In genomic region chr12:116885496-116885895, GRCh38 we compare ENCODE assay signal across 1 cellular context.
TF ChIP-seq lines count a peak whose summit lies in the region.

No MANE protein-coding gene starts in this region.

TF ChIP-seq in K562, 482 proteins besides CTCF, POLR2A, EP300 and RAD21 (continued from another document):
- TF ChIP-seq PREB (CRISPR knock-in tag; IDR thresholded peaks at IDR 0.05) (no peak), ZNF318 (IDR thresholded peaks at IDR 0.05; ENCODE audit: borderline replicate concordance in 1 of 2, low read depth in 1 of 2) (no peak), PRMT5 (CRISPR knock-in tag; IDR thresholded peaks at IDR 0.05) (no peak), CREB3L1 (IDR thresholded peaks at IDR 0.05; ENCODE audit: borderline replicate concordance, low read depth) (no peak), ZNF77 (CRISPR knock-in tag; IDR thresholded peaks at IDR 0.05) (no peak), ARID3A (IDR thresholded peaks at IDR 0.05; ENCODE audit: borderline replicate concordance, low read depth, low read length) (no peak), RBM14 (IDR thresholded peaks at IDR 0.05; ENCODE audit: borderline replicate concordance, insufficient read depth, low read depth, low read length) (no peak), SAFB (IDR thresholded peaks at IDR 0.05; ENCODE audit: borderline replicate concordance, low read depth, low read length) (no peak), HLTF (IDR thresholded peaks at IDR 0.05) (no peak), NONO (IDR thresholded peaks at IDR 0.05; ENCODE audit: low read depth in 2 of 2, low read length in 1 of 2) (no peak), CEBPB (tag; IDR thresholded peaks at IDR 0.05) (peak; percentile 69), CEBPG (CRISPR knock-in tag; IDR thresholded peaks at IDR 0.05) (peak; percentile 71), CEBPG (tag; conservative IDR thresholded peaks at IDR 0.05 in 1 of 2, IDR thresholded peaks at IDR 0.05 in 1 of 2) (peak; percentile 37 to 80; a peak in 3 of 4 replicates), ATF7 (IDR thresholded peaks at IDR 0.05) (peak; percentile 47; the same call in 1 of the 2 replicates), RFX1 (IDR thresholded peaks at IDR 0.05) (peak; percentile 56), ZNF408 (CRISPR knock-in tag; IDR thresholded peaks at IDR 0.05; ENCODE audit: low read depth) (no peak), SPI1 (IDR thresholded peaks at IDR 0.05; ENCODE audit: borderline replicate concordance, low read depth, low read length) (peak; percentile 69; the same call in 1 of the 2 replicates), PHB (CRISPR knock-in tag; IDR thresholded peaks at IDR 0.05) (no peak), TRIM24 (IDR thresholded peaks at IDR 0.05) (peak; percentile 56 to 59; a peak in 2 of 4 replicates), ZFP30 (CRISPR knock-in tag; IDR thresholded peaks at IDR 0.05; ENCODE audit: borderline replicate concordance) (no peak), ATF3 (IDR thresholded peaks at IDR 0.05) (peak; percentile 73), ATF3 (CRISPR knock-in tag; conservative IDR thresholded peaks at IDR 0.05) (no peak), C11orf30 (IDR thresholded peaks at IDR 0.05; ENCODE audit: low read depth) (no peak), ZNF121 (CRISPR knock-in tag; conservative IDR thresholded peaks at IDR 0.05) (no peak), MEF2D (tag; conservative IDR thresholded peaks at IDR 0.05; ENCODE audit: low read depth) (no peak), ZBTB49 (CRISPR knock-in tag; IDR thresholded peaks at IDR 0.05; ENCODE audit: borderline replicate concordance) (no peak)
